Comparison of ENCODE assay signal across 24 cellular contexts in the genomic region with DNA sequence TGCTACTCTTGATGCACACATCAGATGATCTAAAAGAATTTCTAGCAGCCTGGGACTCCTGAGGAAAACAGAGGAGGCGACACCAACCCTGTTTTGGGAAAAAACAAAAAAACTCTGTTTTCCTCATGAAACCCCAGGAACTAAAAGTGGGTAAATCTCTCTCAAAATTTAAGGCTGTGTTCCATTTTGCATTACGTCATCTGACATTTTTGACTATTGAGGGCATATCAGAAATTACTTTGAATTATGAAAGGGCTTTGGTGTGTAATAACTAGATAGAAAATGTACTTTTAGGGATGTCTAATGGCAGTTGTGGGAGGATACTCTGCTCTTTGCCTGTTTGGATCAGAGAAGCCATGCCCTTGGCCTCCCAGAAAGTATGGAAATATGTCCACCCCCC.
DNase-seq lines count a peak whose midpoint lies in the region; ATAC-seq, FAIRE-seq and TF ChIP-seq lines count a peak whose summit lies in the region.
"Had no signal": no experiment of that assay in that cellular context is flagged by ENCODE, and none has a peak within 500 bp of the region (broad histone marks: within the 10 kb centered on the region; RNA-seq: fewer than 3 reads in every experiment).

No MANE protein-coding gene starts in this region.

- DNase-seq in HepG2 (ENCODE audit: low spot score) (no peak), right lobe of liver (no peak), GM12878 (ENCODE audit: low read depth, low spot score) (no peak), brain microvascular endothelial cell (no peak), epidermal melanocyte (ENCODE audit: insufficient read length, low spot score) (no peak)
- DNase-seq: 8988T; ACHN; BE2C; C1 segment of cervical spinal cord; CD4-positive, alpha-beta memory T cell; CD4-positive, CD25-positive, alpha-beta regulatory T cell; CD8-positive, alpha-beta memory T cell; COR-L47; DMS 273 treated with DMSO at 0.1 percent for 48 hours; DMS153; DMS53; DMS79; DND-41; EL; GDM1 had no signal

- H3K36me3 ChIP-seq in HepG2 (replicated peaks in 1 of 2; ENCODE audit: control insufficient read depth in 1 of 2, insufficient read depth in 2 of 2, low read length in 2 of 2) (no peaks in the 10 kb centered on the region), right lobe of liver (no peaks in the 10 kb centered on the region), GM12878 (ENCODE audit: control insufficient read depth in 2 of 2, insufficient read depth in 2 of 2, low read length in 1 of 2) (no peaks in the 10 kb centered on the region), brain microvascular endothelial cell (replicated peaks) (no peaks in the 10 kb centered on the region)
- H3K36me3 ChIP-seq: BE2C, BLaER1 had no signal

- CTCF ChIA-PET in HepG2 (lab: Yijun Ruan, JAX; ENCODE audit: low intra/inter-chr PET ratio, low total read pairs) (no interaction called here), GM12878 (lab: Yijun Ruan, JAX) (no interaction called here)

- H3K27me3 ChIP-seq in HepG2 (ENCODE audit: control insufficient read depth in 1 of 2, insufficient read depth in 2 of 2, low read length in 2 of 2): no peaks in the 10 kb centered on the region
- no peaks in the 10 kb centered on the region for H3K27me3 ChIP-seq in right lobe of liver
- no peaks in the 10 kb centered on the region for H3K27me3 ChIP-seq in GM12878 (replicated peaks in 1 of 2; ENCODE audit: control insufficient read depth in 2 of 2, insufficient read depth in 2 of 2, low read length in 1 of 2)
- no peaks in the 10 kb centered on the region for H3K27me3 ChIP-seq in brain microvascular endothelial cell (replicated peaks)
- H3K27me3 ChIP-seq: BE2C, BLaER1 had no signal

- H3K4me3 ChIP-seq in HepG2 (replicated peaks in 1 of 3; ENCODE audit: insufficient read depth in 1 of 3, low read depth in 2 of 3, low read length in 3 of 3) (no peak overlapping the region), right lobe of liver (no peak overlapping the region), GM12878 (no peak overlapping the region), brain microvascular endothelial cell (ENCODE audit: low read depth, low read length) (no peak overlapping the region)
- H3K4me3 ChIP-seq: BLaER1 had no signal

- WGBS in HepG2 (ENCODE audit: low lambda C conversion rate): 38% methylated on average over 2 of the region's 2 CpGs
- 84% methylated on average over 2 of the region's 2 CpGs for WGBS in right lobe of liver (ENCODE audit: insufficient coverage, low coverage, low lambda C conversion rate, missing lambda C conversion rate)
- WGBS in GM12878 (ENCODE audit: insufficient coverage, insufficient replicate concordance, low lambda C conversion rate, missing lambda C conversion rate): 26% methylated on average over 2 of the region's 2 CpGs

- intact Hi-C loops in HepG2 (cut with micrococcal nuclease; ENCODE audit: unreplicated experiment): no loop called here
- intact Hi-C loops in right lobe of liver (cut with DNase I): no loop called here
- intact Hi-C loops in GM12878 (cut with micrococcal nuclease; ENCODE audit: unreplicated experiment): no loop called here

- BruUV-seq in HepG2 (replicated peaks; lab: Mats Ljungman, UMichigan) (no TSS peak), GM12878 (replicated peaks; lab: Mats Ljungman, UMichigan) (no TSS peak)

- FAIRE-seq in HepG2 (lab: Jason Lieb, UNC): no peak
- FAIRE-seq in GM12878 (lab: Jason Lieb, UNC): no peak
- FAIRE-seq: A204.1, GM12891, GM19239 had no signal

- RAD21 ChIA-PET in GM12878 (lab: Charles Lee; ENCODE audit: unreplicated experiment): no interaction called here

- ATAC-seq in HepG2 (no peak), right lobe of liver (no peak), GM12878 (no peak)

- TF ChIP-seq EP300 in HepG2 (IDR thresholded peaks at IDR 0.05; ENCODE audit: low read depth in 2 of 2, low read length in 2 of 2) (no peak), HepG2 (CRISPR knock-in tag; IDR thresholded peaks at IDR 0.05; ENCODE audit: borderline replicate concordance) (no peak), GM12878 (IDR thresholded peaks at IDR 0.05; ENCODE audit: borderline replicate concordance in 1 of 2, control insufficient read depth in 1 of 2, low read depth in 2 of 2, low read length in 2 of 2) (no peak)

- H4K20me1 ChIP-seq in HepG2 (ENCODE audit: insufficient read depth, low read length) (no peaks in the 10 kb centered on the region), GM12878 (ENCODE audit: control insufficient read depth, insufficient read depth) (no peaks in the 10 kb centered on the region)
- H4K20me1 ChIP-seq: BLaER1 had no signal

- H3K4me1 ChIP-seq in HepG2 (ENCODE audit: insufficient read depth, low read length) (no peaks in the 10 kb centered on the region), right lobe of liver (no peaks in the 10 kb centered on the region), GM12878 (ENCODE audit: control insufficient read depth, insufficient read depth, low read length) (no peaks in the 10 kb centered on the region)
- H3K4me1 ChIP-seq: BE2C, BLaER1 had no signal

- no peak overlapping the region for H2AFZ ChIP-seq in HepG2 (ENCODE audit: low read length)
- no peak overlapping the region for H2AFZ ChIP-seq in GM12878 (ENCODE audit: control insufficient read depth, low read depth, low read length)

- H3K4me2 ChIP-seq in HepG2 (ENCODE audit: low read depth, low read length): no peak overlapping the region
- H3K4me2 ChIP-seq in GM12878 (ENCODE audit: control insufficient read depth, insufficient read depth): no peak overlapping the region
- H3K4me2 ChIP-seq: BLaER1 had no signal

- SMC1A ChIA-PET in GM12878 (lab: Charles Lee; ENCODE audit: uncharacterized antibody, unreplicated experiment): interaction anchor here (1.8 kb wide), 1 partner anchor 105 kb away, joined by 5 read pairs; no protein-coding TSS in a partner anchor

- H3K9ac ChIP-seq in HepG2 (ENCODE audit: insufficient read depth, low read depth, low read length) (no peak overlapping the region), GM12878 (ENCODE audit: control insufficient read depth, insufficient read depth, low read length) (no peak overlapping the region)
- H3K9ac ChIP-seq: BLaER1 had no signal

- H3K9me3 ChIP-seq in HepG2 (ENCODE audit: low read length) (peaks cover 39% of the 10 kb centered on the region), right lobe of liver (no peaks in the 10 kb centered on the region), GM12878 (replicated peaks; ENCODE audit: control insufficient read depth, insufficient read depth, low read length) (no peaks in the 10 kb centered on the region)
- H3K9me3 ChIP-seq: BE2C had no signal

- in situ Hi-C loops in HepG2 (cut with HindIII; ENCODE audit: extremely low pct_ligation_motif_present, low pct_unique_long_range_greater_than_20kb): no loop called here
- in situ Hi-C loops in GM12878 (cut with MboI): no loop called here
- in situ Hi-C loops in brain microvascular endothelial cell (cut with HindIII; ENCODE audit: low pct_ligation_motif_present, low sequenced_read_pairs): no loop called here

- H3K79me2 ChIP-seq in HepG2 (ENCODE audit: insufficient read depth, low read length) (no peaks in the 10 kb centered on the region), GM12878 (ENCODE audit: control insufficient read depth, insufficient read depth, low read length) (no peaks in the 10 kb centered on the region)

- no peak for TF ChIP-seq RAD21 in HepG2 (CRISPR knock-in tag; IDR thresholded peaks at IDR 0.05)
- TF ChIP-seq RAD21 in GM12878 (IDR thresholded peaks at IDR 0.05; ENCODE audit: insufficient read depth, low read depth, low read length): no peak

- TF ChIP-seq POLR2A in HepG2 (IDR thresholded peaks at IDR 0.05; ENCODE audit: insufficient read depth in 1 of 2, low read depth in 2 of 2, low read length in 2 of 2) (no peak), right lobe of liver (IDR thresholded peaks at IDR 0.05) (no peak), GM12878 (IDR thresholded peaks at IDR 0.05; ENCODE audit: low read depth, low read length) (no peak)

- no peak overlapping the region for H3K27ac ChIP-seq in HepG2 (ENCODE audit: extremely low read length, insufficient read depth, low read length)
- H3K27ac ChIP-seq in right lobe of liver: no peak overlapping the region
- no peak overlapping the region for H3K27ac ChIP-seq in GM12878 (ENCODE audit: control insufficient read depth, insufficient read depth)
- H3K27ac ChIP-seq in brain microvascular endothelial cell: no peak overlapping the region
- H3K27ac ChIP-seq: BLaER1 had no signal

- TF ChIP-seq CTCF in HepG2 (CRISPR knock-in tag; IDR thresholded peaks at IDR 0.05) (no peak), right lobe of liver (IDR thresholded peaks at IDR 0.05) (no peak), GM12878 (IDR thresholded peaks at IDR 0.05 in 2 of 3, conservative IDR thresholded peaks at IDR 0.05 in 1 of 3; ENCODE audit: control insufficient read depth in 2 of 3, extremely low read depth in 1 of 3, insufficient read depth in 1 of 3, low read depth in 3 of 3, low read length in 3 of 3) (no peak), brain microvascular endothelial cell (IDR thresholded peaks at IDR 0.05; ENCODE audit: low read depth, low read length, missing control alignments) (no peak)

- POLR2A ChIA-PET in HepG2 (lab: Yijun Ruan, JAX): no interaction called here
- POLR2A ChIA-PET in GM12878 (lab: Charles Lee): no interaction called here

TF ChIP-seq in HepG2, 621 proteins besides CTCF, POLR2A, EP300 and RAD21:
- TF ChIP-seq ATF7 (IDR thresholded peaks at IDR 0.05): peak; percentile 94
- no peak for TF ChIP-seq ATF7 (CRISPR knock-in tag; IDR thresholded peaks at IDR 0.05)
- TF ChIP-seq ZBTB7A (CRISPR knock-in tag; IDR thresholded peaks at IDR 0.05): no peak

TF ChIP-seq in GM12878, 131 proteins besides CTCF, POLR2A, EP300 and RAD21:
- TF ChIP-seq ATF7 (IDR thresholded peaks at IDR 0.05; ENCODE audit: low read depth): peak; percentile 35; the same call in 1 of the 2 replicates
- TF ChIP-seq, protein P1, sequence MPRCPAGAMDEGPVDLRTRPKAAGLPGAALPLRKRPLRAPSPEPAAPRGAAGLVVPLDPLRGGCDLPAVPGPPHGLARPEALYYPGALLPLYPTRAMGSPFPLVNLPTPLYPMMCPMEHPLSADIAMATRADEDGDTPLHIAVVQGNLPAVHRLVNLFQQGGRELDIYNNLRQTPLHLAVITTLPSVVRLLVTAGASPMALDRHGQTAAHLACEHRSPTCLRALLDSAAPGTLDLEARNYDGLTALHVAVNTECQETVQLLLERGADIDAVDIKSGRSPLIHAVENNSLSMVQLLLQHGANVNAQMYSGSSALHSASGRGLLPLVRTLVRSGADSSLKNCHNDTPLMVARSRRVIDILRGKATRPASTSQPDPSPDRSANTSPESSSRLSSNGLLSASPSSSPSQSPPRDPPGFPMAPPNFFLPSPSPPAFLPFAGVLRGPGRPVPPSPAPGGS (IDR thresholded peaks at IDR 0.05; ENCODE audit: borderline replicate concordance, insufficient read depth, low read depth, low read length, poor library complexity, severe bottlenecking): no peak
- TF ChIP-seq IKZF1 (conservative IDR thresholded peaks at IDR 0.05): no peak
- no peak for TF ChIP-seq TCF12 (IDR thresholded peaks at IDR 0.05; ENCODE audit: low read depth, low read length)
